23 cellular contexts compared by ENCODE assay signal in the genomic region with DNA sequence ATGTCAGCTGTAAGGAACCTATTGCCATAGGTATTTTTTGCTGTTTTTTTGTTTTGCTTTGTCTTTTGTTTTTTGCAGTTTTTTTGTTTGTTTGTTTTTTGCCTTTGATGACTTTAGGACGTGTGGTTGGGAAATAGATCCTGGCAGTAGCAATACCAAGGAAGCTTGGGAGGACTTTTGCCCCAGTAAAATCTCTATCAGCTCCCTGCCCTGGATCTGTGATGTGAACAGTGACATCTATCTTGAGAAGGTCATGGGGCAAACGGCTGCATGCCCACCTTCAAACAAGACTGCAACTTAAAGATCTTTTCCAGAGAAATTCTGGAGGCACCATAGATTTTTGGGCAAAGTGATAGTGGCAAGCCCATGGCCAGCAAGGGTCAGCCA. TPM values are rescaled to one million over a fixed set of nuclear protein-coding genes. Genes with fewer than 3 reads are reported as not detected.
A peak's percentile ranks its signal among the peaks of the same experiment; 100 is the strongest.
DNase-seq lines count a peak whose midpoint lies in the region; ATAC-seq, FAIRE-seq and TF ChIP-seq lines count a peak whose summit lies in the region.
"Had no signal": no experiment of that assay in that cellular context is flagged by ENCODE, and none has a peak within 500 bp of the region (broad histone marks: within the 10 kb centered on the region; RNA-seq: fewer than 3 reads in every experiment).

No MANE protein-coding gene starts in this region.

- H3K4ac ChIP-seq in trophoblast cell (ENCODE audit: low read depth, low read length) = peak overlapping the region; percentile 39

- no peak overlapping the region for H3K23ac ChIP-seq in trophoblast cell (ENCODE audit: low read length)

- no peak for TF ChIP-seq POLR2A in A549 (IDR thresholded peaks at IDR 0.05; ENCODE audit: low read length)

- ATAC-seq in A549 (no peak), left lobe of liver (peak; percentile 59)
- no peak for ATAC-seq in natural killer cell treated with Interleukin-12 subunit alpha and Interleukin-12 subunit beta and Interleukin-15 and Interleukin-18, amount 100 ng/mL, for 72 hours

- H3K27ac ChIP-seq in A549 (peak overlapping the region; percentile 89 to 96), PC-9 (peak overlapping the region; percentile 100), trophoblast cell (ENCODE audit: low read depth, low read length) (peak overlapping the region; percentile 98), endodermal cell (ENCODE audit: low read depth, low read length) (no peak overlapping the region)
- no peak overlapping the region for H3K27ac ChIP-seq in effector memory CD4-positive, alpha-beta T cell (ENCODE audit: insufficient read depth, low read length, poor library complexity, severe bottlenecking)
- H3K27ac ChIP-seq: BLaER1, KMS-11, RWPE1 had no signal

- H3K14ac ChIP-seq in trophoblast cell (ENCODE audit: low read length) = peak overlapping the region; percentile 62

- no TSS peak for BruUV-seq in PC-9 (replicated peaks; lab: Mats Ljungman, UMichigan)

- H3F3A ChIP-seq in PC-9 (ENCODE audit: insufficient read depth, low read depth) = peaks cover 57% of the 10 kb centered on the region

- no peak overlapping the region for H3K9ac ChIP-seq in trophoblast cell (ENCODE audit: low read length)
- H3K9ac ChIP-seq in endodermal cell (ENCODE audit: extremely low read depth, low read length, poor library complexity, severe bottlenecking) = no peak overlapping the region
- H3K9ac ChIP-seq: BLaER1, KMS-11 had no signal

- no peak overlapping the region for H2AFZ ChIP-seq in PC-9
- H2AFZ ChIP-seq in trophoblast cell (ENCODE audit: insufficient read depth, low read length, poor library complexity) = no peak overlapping the region

- H3K36me3 Mint-ChIP-seq in endodermal cell (ENCODE audit: low read depth) = no peaks in the 10 kb centered on the region
- H3K36me3 Mint-ChIP-seq in natural killer cell treated with Interleukin-12 subunit alpha and Interleukin-12 subunit beta and Interleukin-15 and Interleukin-18, amount 100 ng/mL, for 72 hours = no peaks in the 10 kb centered on the region
- H3K36me3 Mint-ChIP-seq: CD4-positive, alpha-beta memory T cell had no signal

- H3K4me1 Mint-ChIP-seq in endodermal cell = peaks cover 20% of the 10 kb centered on the region
- H3K4me1 Mint-ChIP-seq in natural killer cell treated with Interleukin-12 subunit alpha and Interleukin-12 subunit beta and Interleukin-15 and Interleukin-18, amount 100 ng/mL, for 72 hours (ENCODE audit: low read depth in 2 of 2) = peaks cover 0 to 7% of the 10 kb centered on the region in 2 donors

- 2% methylated on average over 2 of the region's 2 CpGs for WGBS in A549 (ENCODE audit: missing lambda C conversion rate)
- no CpG with 5 or more reads among the region's 2 CpGs for WGBS in trophoblast cell (ENCODE audit: extremely low coverage, insufficient coverage, insufficient read length)
- 75 to 100% methylated on average over 1 to 2 of the region's 2 CpGs for WGBS in endodermal cell (ENCODE audit: insufficient coverage in 1 of 2, insufficient read length in 1 of 2), 2 experiments

- FAIRE-seq in A549 (lab: Jason Lieb, UNC) = no peak
- FAIRE-seq: A204.1, GM12891 had no signal

- DNase-seq in A549 (ENCODE audit: low read depth in 1 of 2, low spot score in 1 of 2) (peak in 1 of 2 experiments; percentile 29), PC-9 (peak in 1 of 2 experiments; percentile 61), left lobe of liver (ENCODE audit: low spot score) (peak; percentile 63), trophoblast cell (no peak), endodermal cell (no peak), GM19238 (ENCODE audit: insufficient read length, low spot score) (no peak)
- DNase-seq in natural killer cell treated with Interleukin-12 subunit alpha and Interleukin-12 subunit beta and Interleukin-15 and Interleukin-18, amount 100 ng/mL, for 72 hours (ENCODE audit: low spot score) = no peak
- DNase-seq in effector memory CD4-positive, alpha-beta T cell = no peak
- DNase-seq: CD4-positive, alpha-beta memory T cell; DMS53; EL; NCI-H1417; NCI-H187; NCI-H2227 treated with DMSO at 0.1 percent for 48 hours; NCI-H510A treated with DMSO at 0.1 percent for 48 hours; NCI-H774; SIG-M5 had no signal

- H3K18ac ChIP-seq in trophoblast cell (ENCODE audit: low read length) = peak overlapping the region; percentile 48

- H3K4me2 ChIP-seq in A549 = peak overlapping the region; percentile 75
- peak overlapping the region; percentile 97 for H3K4me2 ChIP-seq in PC-9
- H3K4me2 ChIP-seq in trophoblast cell (ENCODE audit: low read length) = no peak overlapping the region
- H3K4me2 ChIP-seq: BLaER1, KMS-11 had no signal

- no peak overlapping the region for H3K27ac Mint-ChIP-seq in endodermal cell
- no peak overlapping the region for H3K27ac Mint-ChIP-seq in natural killer cell treated with Interleukin-12 subunit alpha and Interleukin-12 subunit beta and Interleukin-15 and Interleukin-18, amount 100 ng/mL, for 72 hours
- H3K27ac Mint-ChIP-seq: CD4-positive, alpha-beta memory T cell had no signal

- TF ChIP-seq CTCF in A549 (IDR thresholded peaks at IDR 0.05) = no peak
- no peak for TF ChIP-seq CTCF in PC-9 (conservative IDR thresholded peaks at IDR 0.05)
- no peak for TF ChIP-seq CTCF in endodermal cell (conservative IDR thresholded peaks at IDR 0.05)

- H3K27me3 ChIP-seq in PC-9 (ENCODE audit: insufficient read depth, low read depth) (no peaks in the 10 kb centered on the region), trophoblast cell (ENCODE audit: insufficient read depth, low read length) (no peaks in the 10 kb centered on the region), endodermal cell (ENCODE audit: control insufficient read depth, insufficient read depth, low read length, poor library complexity, severe bottlenecking) (peaks cover 23% of the 10 kb centered on the region)
- H3K27me3 ChIP-seq in effector memory CD4-positive, alpha-beta T cell (replicated peaks; ENCODE audit: control insufficient read depth, insufficient read depth, low read length, poor library complexity, severe bottlenecking) = no peaks in the 10 kb centered on the region

- no peaks in the 10 kb centered on the region for H3K9me3 Mint-ChIP-seq in endodermal cell
- no peaks in the 10 kb centered on the region for H3K9me3 Mint-ChIP-seq in natural killer cell treated with Interleukin-12 subunit alpha and Interleukin-12 subunit beta and Interleukin-15 and Interleukin-18, amount 100 ng/mL, for 72 hours
- H3K9me3 Mint-ChIP-seq: CD4-positive, alpha-beta memory T cell had no signal

- H3K4me1 ChIP-seq in A549 = peaks cover 97% of the 10 kb centered on the region
- peaks cover 100% of the 10 kb centered on the region for H3K4me1 ChIP-seq in PC-9 (replicated peaks; ENCODE audit: insufficient read depth)
- H3K4me1 ChIP-seq in trophoblast cell (ENCODE audit: control insufficient read depth in 1 of 2, insufficient read depth in 2 of 2, low read length in 2 of 2) = peaks cover 27 to 49% of the 10 kb centered on the region in 2 experiments
- H3K4me1 ChIP-seq in endodermal cell (ENCODE audit: control insufficient read depth, insufficient read depth, low read length) = no peaks in the 10 kb centered on the region
- no peaks in the 10 kb centered on the region for H3K4me1 ChIP-seq in effector memory CD4-positive, alpha-beta T cell (ENCODE audit: control insufficient read depth, insufficient read depth, low read length, poor library complexity, severe bottlenecking)
- H3K4me1 ChIP-seq: BLaER1 had no signal

- H3K27me3 Mint-ChIP-seq in endodermal cell (ENCODE audit: insufficient read depth) = peaks cover 27% of the 10 kb centered on the region
- H3K27me3 Mint-ChIP-seq in natural killer cell treated with Interleukin-12 subunit alpha and Interleukin-12 subunit beta and Interleukin-15 and Interleukin-18, amount 100 ng/mL, for 72 hours = peaks cover 50 to 59% of the 10 kb centered on the region in 2 donors

- H2BK120ac ChIP-seq in trophoblast cell (ENCODE audit: insufficient read depth, low read length, poor library complexity) = peak overlapping the region; percentile 86

- peak overlapping the region; percentile 92 for H2BK12ac ChIP-seq in trophoblast cell (ENCODE audit: low read length)

- peak overlapping the region; percentile 78 for H4K91ac ChIP-seq in trophoblast cell (ENCODE audit: low read depth, low read length)

- no peak for TF ChIP-seq EP300 in A549 (IDR thresholded peaks at IDR 0.05)

- POLR2A ChIA-PET in A549 (lab: Yijun Ruan, JAX) = no interaction called here
- POLR2A ChIA-PET in PC-9 (lab: Charles Lee; ENCODE audit: unreplicated experiment) = interaction anchor here (0.6 kb wide), 1 partner anchor 78 kb away, joined by 5 read pairs; no protein-coding TSS in a partner anchor

- H3K9me3 ChIP-seq in A549 = no peaks in the 10 kb centered on the region
- no peaks in the 10 kb centered on the region for H3K9me3 ChIP-seq in PC-9 (ENCODE audit: insufficient read depth, low read depth)
- H3K9me3 ChIP-seq in trophoblast cell (ENCODE audit: insufficient read depth, low read depth, low read length) = no peaks in the 10 kb centered on the region
- H3K9me3 ChIP-seq in endodermal cell (ENCODE audit: control insufficient read depth, low read length) = no peaks in the 10 kb centered on the region
- no peaks in the 10 kb centered on the region for H3K9me3 ChIP-seq in effector memory CD4-positive, alpha-beta T cell (ENCODE audit: control insufficient read depth, low read length)
- H3K9me3 ChIP-seq: BLaER1 had no signal

- H3K36me3 ChIP-seq in PC-9 (ENCODE audit: low read depth) (no peaks in the 10 kb centered on the region), trophoblast cell (ENCODE audit: control insufficient read depth in 1 of 2, insufficient read depth in 2 of 2, low read length in 2 of 2) (no peaks in the 10 kb centered on the region), endodermal cell (ENCODE audit: control insufficient read depth, insufficient read depth, low read length) (no peaks in the 10 kb centered on the region)
- no peaks in the 10 kb centered on the region for H3K36me3 ChIP-seq in effector memory CD4-positive, alpha-beta T cell (ENCODE audit: control insufficient read depth, insufficient read depth, low read length)
- H3K36me3 ChIP-seq: BLaER1 had no signal

- H3K9me2 ChIP-seq in PC-9 (ENCODE audit: insufficient read depth) = no peaks in the 10 kb centered on the region

- H4K12ac ChIP-seq in trophoblast cell (ENCODE audit: low read depth, low read length) = no peak overlapping the region

- peaks cover 32% of the 10 kb centered on the region for H3K79me1 ChIP-seq in trophoblast cell (ENCODE audit: low read length)

- H3K79me2 ChIP-seq in PC-9 (ENCODE audit: low read depth) = peaks cover 3% of the 10 kb centered on the region; the same call in 1 of the 2 replicates
- H3K79me2 ChIP-seq in trophoblast cell (ENCODE audit: control insufficient read depth, insufficient read depth, low read length, poor library complexity) = no peaks in the 10 kb centered on the region

- no peak overlapping the region for H3K4me3 Mint-ChIP-seq in endodermal cell
- H3K4me3 Mint-ChIP-seq in natural killer cell treated with Interleukin-12 subunit alpha and Interleukin-12 subunit beta and Interleukin-15 and Interleukin-18, amount 100 ng/mL, for 72 hours = no peak overlapping the region
- H3K4me3 Mint-ChIP-seq: CD4-positive, alpha-beta memory T cell had no signal

- H4K8ac ChIP-seq in trophoblast cell (ENCODE audit: low read depth, low read length) = peak overlapping the region; percentile 51

- intact Hi-C loops in PC-9 (cut with micrococcal nuclease; ENCODE audit: unreplicated experiment) = loop anchor here (5.0 to 10.0 kb wide), 2 partner anchors 246 to 449 kb away; no protein-coding TSS in a partner anchor

- H4K20me1 ChIP-seq in PC-9 (ENCODE audit: insufficient read depth) = no peaks in the 10 kb centered on the region
- H4K20me1 ChIP-seq: BLaER1 had no signal

- CTCF ChIA-PET in A549 (lab: Yijun Ruan, JAX) = interaction anchor here (1.4 to 16.6 kb wide), 2 partner anchors 76 to 464 kb away, joined by 5 to 220 read pairs; no protein-coding TSS in a partner anchor
- CTCF ChIA-PET in PC-9 (lab: Charles Lee) = interaction anchor here (0.6 kb wide), 1 partner anchor 333 kb away, joined by 3 read pairs; no protein-coding TSS in a partner anchor

- TF ChIP-seq RAD21 in A549 (conservative IDR thresholded peaks at IDR 0.05 in 1 of 2, IDR thresholded peaks at IDR 0.05 in 1 of 2) = no peak

- H3K4me3 ChIP-seq in A549 (no peak overlapping the region), PC-9 (no peak overlapping the region), trophoblast cell (ENCODE audit: low read depth, low read length) (no peak overlapping the region), endodermal cell (ENCODE audit: low read length) (no peak overlapping the region)
- H3K4me3 ChIP-seq in effector memory CD4-positive, alpha-beta T cell (ENCODE audit: insufficient read depth, low read depth, low read length, poor library complexity, severe bottlenecking) = no peak overlapping the region
- H3K4me3 ChIP-seq: BLaER1 had no signal

- peak overlapping the region; percentile 45 for H2AK5ac ChIP-seq in trophoblast cell (ENCODE audit: low read length)

- H2BK5ac ChIP-seq in trophoblast cell (ENCODE audit: low read depth, low read length, poor library complexity) = peak overlapping the region; percentile 79

RNA-seq across cellular contexts. Expression of gene ADRA1B, which starts 5.4 kb away (rescaled TPM):
- polyA plus RNA-seq in A549 (2011; rRNA removed) = 4.4 and 5.1 TPM in 2 replicates
- 6.5 and 10.7 TPM in 2 replicates for polyA plus RNA-seq in A549 (2012; cell fraction: cytosol; rRNA removed)
- 8.3 and 12.5 TPM in 2 replicates for polyA plus RNA-seq in A549 (2012; cell fraction: nucleus; rRNA removed)
- 6.5 to 10.0 TPM (median 8.5 TPM) in 3 replicates for polyA plus RNA-seq in A549 (2017; fragmentation: RNase III; extraction: RNeasy Plus Mini Kit Qiagen cat#74134 plus additional on column Dnase treatment)
- 6.8 and 10.2 TPM in 2 replicates for polyA minus RNA-seq in A549 (2011; rRNA and poly(A)+ RNA removed)
- total RNA-seq in PC-9 (2021) = 4.6 and 6.0 TPM in 2 replicates
- 12.0 TPM for total RNA-seq in left lobe of liver
- polyA plus RNA-seq in trophoblast cell (2013) = 4.2 and 4.4 TPM in 2 replicates
- total RNA-seq in endodermal cell = under 1 TPM; 0.60 to 0.68 TPM
- 0.36 TPM for polyA plus RNA-seq in endodermal cell (2013, experiment 1 of 2)
- 0.21 TPM for polyA plus RNA-seq in endodermal cell (2013, experiment 2 of 2)
- not detected for total RNA-seq in natural killer cell treated with Interleukin-12 subunit alpha and Interleukin-12 subunit beta and Interleukin-15 and Interleukin-18, amount 100 ng/mL, for 72 hours
- total RNA-seq: CD4-positive, alpha-beta memory T cell; H4 had no signal
- polyA plus RNA-seq: CD4-positive, alpha-beta memory T cell had no signal

Comparison
In these comparisons a context has a peak if more than half of its experiments do, and no peak if none do; other contexts are left out.
1. H3K27ac ChIP-seq: peak in A549 (2 of 2), PC-9 (single experiment) and trophoblast cell (single experiment); none in endodermal cell (single experiment) and effector memory CD4-positive, alpha-beta T cell (single experiment).